In the genomic region with DNA sequence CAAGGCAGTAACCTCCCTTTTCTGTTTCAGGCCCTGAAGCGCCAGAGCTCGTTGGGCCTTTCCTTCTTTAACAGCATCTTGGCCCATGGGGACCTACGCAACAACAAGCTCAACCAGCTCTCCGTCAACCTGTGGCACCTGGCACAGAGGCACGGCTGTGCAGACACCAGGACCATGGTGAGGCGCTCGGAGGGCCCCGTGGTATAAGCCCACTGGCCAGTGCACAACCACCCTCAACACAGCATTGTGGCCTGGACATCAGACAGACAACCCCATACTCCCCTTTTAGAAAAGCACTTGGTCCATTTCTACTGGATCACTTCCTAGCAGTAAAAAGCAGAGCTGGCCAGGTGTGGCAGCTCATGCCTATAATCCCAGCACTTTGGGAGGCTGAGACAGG, we compare ENCODE assay signal across 17 cellular contexts. TPM values are rescaled to one million over a fixed set of nuclear protein-coding genes. Genes with fewer than 3 reads are reported as not detected.
A peak's percentile ranks its signal among the peaks of the same experiment; 100 is the strongest.
DNase-seq lines count a peak whose midpoint lies in the region; ATAC-seq, FAIRE-seq and TF ChIP-seq lines count a peak whose summit lies in the region.
"Had no signal": no experiment of that assay in that cellular context is flagged by ENCODE, and none has a peak within 500 bp of the region (broad histone marks: within the 10 kb centered on the region; RNA-seq: fewer than 3 reads in every experiment).

No MANE protein-coding gene starts in this region.

- TF ChIP-seq POLR2A in HepG2 (IDR thresholded peaks at IDR 0.05; ENCODE audit: insufficient read depth in 1 of 2, low read depth in 2 of 2, low read length in 2 of 2) (no peak), stomach (IDR thresholded peaks at IDR 0.05) (no peak)

- CTCF ChIA-PET in HepG2 (lab: Yijun Ruan, JAX; ENCODE audit: low intra/inter-chr PET ratio, low total read pairs): no interaction called here

- no peaks in the 10 kb centered on the region for H3K27me3 Mint-ChIP-seq in activated naive CD8-positive, alpha-beta T cell treated with anti-CD3 and anti-CD28 coated beads, Interleukin-2, amount 50 U/mL, for 24 hours

- POLR2A ChIA-PET in HepG2 (lab: Yijun Ruan, JAX): interaction anchor here (2.7 kb wide), 1 partner anchor 18 kb away, joined by 12 read pairs; the partner anchor contains the start of genes IQCK and KNOP1

- 97% methylated on average over 8 of the region's 8 CpGs for WGBS in HepG2 (ENCODE audit: low lambda C conversion rate)
- 89 to 97% (median 96%) methylated on average over 7 to 8 of the region's 8 CpGs for WGBS in stomach, 5 donors

- peaks cover 0 to 76% (median 37%) of the 10 kb centered on the region in 11 experiments; a peak in 19 of 22 replicates for H4K20me1 ChIP-seq in BLaER1 treated with 17β-estradiol and CSF1 and Interleukin-3, amounts not matched to agents 10 nM and 100 nM
- H4K20me1 ChIP-seq in HepG2 (ENCODE audit: insufficient read depth, low read length): peaks cover 4% of the 10 kb centered on the region; the same call in 1 of the 2 replicates

- no peak overlapping the region for H3K4me3 ChIP-seq in BLaER1 treated with 17β-estradiol and CSF1 and Interleukin-3, amounts not matched to agents 10 nM and 100 nM
- peak overlapping the region; percentile 8 for H3K4me3 ChIP-seq in adipocyte (ENCODE audit: low read length)
- H3K4me3 ChIP-seq in HepG2 (replicated peaks in 1 of 3; ENCODE audit: insufficient read depth in 1 of 3, low read depth in 2 of 3, low read length in 3 of 3): no peak overlapping the region
- no peak overlapping the region for H3K4me3 ChIP-seq in stomach
- H3K4me3 ChIP-seq: mucosa of descending colon had no signal

- no peaks in the 10 kb centered on the region for H3K79me2 ChIP-seq in HepG2 (ENCODE audit: insufficient read depth, low read length)

- H3K4me2 ChIP-seq in BLaER1 treated with 17β-estradiol and CSF1 and Interleukin-3, amounts not matched to agents 10 nM and 100 nM: peak overlapping the region; percentile 49 to 88 (median 79)
- H3K4me2 ChIP-seq in HepG2 (ENCODE audit: low read depth, low read length): no peak overlapping the region
- H3K4me2 ChIP-seq: KMS-11 had no signal

- in situ Hi-C loops in HepG2 (cut with HindIII; ENCODE audit: extremely low pct_ligation_motif_present, low pct_unique_long_range_greater_than_20kb): no loop called here

- FAIRE-seq in HepG2 (lab: Jason Lieb, UNC): no peak

- TF ChIP-seq CTCF in HepG2 (CRISPR knock-in tag; IDR thresholded peaks at IDR 0.05) (no peak), stomach (IDR thresholded peaks at IDR 0.05) (no peak)

- no peak for DNase-seq in adipocyte (ENCODE audit: low read depth)
- no peak for DNase-seq in HepG2 (ENCODE audit: low spot score)
- no peak for DNase-seq in stomach
- no peak for DNase-seq in SKM-1 (lab: John Stamatoyannopoulos, UW; ENCODE audit: unreplicated experiment)
- DNase-seq in activated naive CD8-positive, alpha-beta T cell treated with anti-CD3 and anti-CD28 coated beads, Interleukin-2, amount 50 U/mL, for 24 hours: no peak
- DNase-seq: activated CD4-positive, CD25-positive, alpha-beta regulatory T cell treated with anti-CD3 and anti-CD28 coated beads, Interleukin-2, amount 50 U/mL, for 72 hours; amniotic stem cell; foreskin keratinocyte; mucosa of descending colon; NCI-H1105; stimulated activated naive CD4-positive, alpha-beta T cell had no signal

- no peaks in the 10 kb centered on the region for H3K9me3 ChIP-seq in BLaER1 treated with 17β-estradiol and CSF1 and Interleukin-3, amounts not matched to agents 10 nM and 100 nM (replicated peaks in 1 of 11)
- H3K9me3 ChIP-seq in adipocyte (ENCODE audit: control insufficient read depth, low read length) (no peaks in the 10 kb centered on the region), HepG2 (ENCODE audit: low read length) (no peaks in the 10 kb centered on the region), stomach (no peaks in the 10 kb centered on the region)
- H3K9me3 ChIP-seq: mucosa of descending colon had no signal

- no peak overlapping the region for H3K27ac Mint-ChIP-seq in activated naive CD8-positive, alpha-beta T cell treated with anti-CD3 and anti-CD28 coated beads, Interleukin-2, amount 50 U/mL, for 24 hours

- ATAC-seq in HepG2: no peak
- no peak for ATAC-seq in GM19395 (IDR thresholded peaks at IDR 0.05; ENCODE audit: unreplicated experiment)
- no peak for ATAC-seq in activated naive CD8-positive, alpha-beta T cell treated with anti-CD3 and anti-CD28 coated beads, Interleukin-2, amount 50 U/mL, for 24 hours
- no peak for ATAC-seq in HG02938 (IDR thresholded peaks at IDR 0.05; ENCODE audit: unreplicated experiment)
- ATAC-seq: foreskin keratinocyte had no signal

- H3K4me1 Mint-ChIP-seq in activated naive CD8-positive, alpha-beta T cell treated with anti-CD3 and anti-CD28 coated beads, Interleukin-2, amount 50 U/mL, for 24 hours: peaks cover 40% of the 10 kb centered on the region

- peaks cover 64% of the 10 kb centered on the region for H3K36me3 Mint-ChIP-seq in activated naive CD8-positive, alpha-beta T cell treated with anti-CD3 and anti-CD28 coated beads, Interleukin-2, amount 50 U/mL, for 24 hours (ENCODE audit: low read depth)

- peak overlapping the region in 8 of 11 experiments; percentile 18 to 75 (median 55); a peak in 15 of 22 replicates for H3K27ac ChIP-seq in BLaER1 treated with 17β-estradiol and CSF1 and Interleukin-3, amounts not matched to agents 10 nM and 100 nM
- H3K27ac ChIP-seq in HepG2 (ENCODE audit: extremely low read length, insufficient read depth, low read length): no peak overlapping the region
- H3K27ac ChIP-seq in stomach: peak overlapping the region; percentile 21 to 88 (median 77)
- H3K27ac ChIP-seq: foreskin keratinocyte, HL-60, KMS-11 had no signal

- no peak overlapping the region for H2AFZ ChIP-seq in HepG2 (ENCODE audit: low read length)

- no peak for TF ChIP-seq RAD21 in HepG2 (CRISPR knock-in tag; IDR thresholded peaks at IDR 0.05)

- H3K27me3 ChIP-seq in BLaER1 treated with 17β-estradiol and CSF1 and Interleukin-3, amounts not matched to agents 10 nM and 100 nM: no peaks in the 10 kb centered on the region
- H3K27me3 ChIP-seq in adipocyte (replicated peaks; ENCODE audit: control insufficient read depth, insufficient read depth, low read length) (no peaks in the 10 kb centered on the region), HepG2 (ENCODE audit: control insufficient read depth in 1 of 2, insufficient read depth in 2 of 2, low read length in 2 of 2) (no peaks in the 10 kb centered on the region), stomach (no peaks in the 10 kb centered on the region)
- H3K27me3 ChIP-seq: foreskin keratinocyte had no signal

- TF ChIP-seq EP300 in HepG2 (IDR thresholded peaks at IDR 0.05; ENCODE audit: low read depth in 2 of 2, low read length in 2 of 2) (no peak), HepG2 (CRISPR knock-in tag; IDR thresholded peaks at IDR 0.05; ENCODE audit: borderline replicate concordance) (no peak), stomach (IDR thresholded peaks at IDR 0.05) (no peak)

- peak overlapping the region in 7 of 11 experiments; percentile 21 to 62 (median 46); a peak in 10 of 22 replicates for H3K9ac ChIP-seq in BLaER1 treated with 17β-estradiol and CSF1 and Interleukin-3, amounts not matched to agents 10 nM and 100 nM
- H3K9ac ChIP-seq in adipocyte (ENCODE audit: low read length) (peak overlapping the region; percentile 63), HepG2 (ENCODE audit: insufficient read depth, low read depth, low read length) (no peak overlapping the region)
- H3K9ac ChIP-seq: KMS-11 had no signal

- BruUV-seq in HepG2 (replicated peaks; lab: Mats Ljungman, UMichigan): no TSS peak

- intact Hi-C loops in HepG2 (cut with micrococcal nuclease; ENCODE audit: unreplicated experiment): no loop called here
- intact Hi-C loops in stomach (cut with DNase I; ENCODE audit: low total_unique reads): no loop called here

- H3K4me1 ChIP-seq in BLaER1 treated with 17β-estradiol and CSF1 and Interleukin-3, amounts not matched to agents 10 nM and 100 nM: peaks cover 45 to 61% (median 51%) of the 10 kb centered on the region in 10 experiments
- H3K4me1 ChIP-seq in adipocyte (ENCODE audit: control insufficient read depth, insufficient read depth, low read length) (peaks cover 62% of the 10 kb centered on the region), HepG2 (ENCODE audit: insufficient read depth, low read length) (peaks cover 20% of the 10 kb centered on the region), stomach (peaks cover 53 to 64% (median 58%) of the 10 kb centered on the region in 4 donors)

- no peaks in the 10 kb centered on the region for H3K9me3 Mint-ChIP-seq in activated naive CD8-positive, alpha-beta T cell treated with anti-CD3 and anti-CD28 coated beads, Interleukin-2, amount 50 U/mL, for 24 hours
- H3K9me3 Mint-ChIP-seq: activated T-helper 2 cell treated with anti-CD3 and anti-CD28 coated beads, Interferon-gamma antibody, Interleukin-2, Interleukin-4, amounts not matched to agents 10 μg/mL and 5 μg/mL and 100 μg/mL, durations not matched to agents 14 hours and 24 hours and 36 hours had no signal

- H3K36me3 ChIP-seq in BLaER1 treated with 17β-estradiol and CSF1 and Interleukin-3, amounts not matched to agents 10 nM and 100 nM: peaks cover 46 to 70% (median 59%) of the 10 kb centered on the region in 11 experiments
- H3K36me3 ChIP-seq in adipocyte (ENCODE audit: control insufficient read depth, insufficient read depth, low read length, severe bottlenecking) (peaks cover 10% of the 10 kb centered on the region), HepG2 (replicated peaks in 1 of 2; ENCODE audit: control insufficient read depth in 1 of 2, insufficient read depth in 2 of 2, low read length in 2 of 2) (peaks cover 12 to 25% of the 10 kb centered on the region in 2 experiments; a peak in 4 of 5 replicates), stomach (peaks cover 0 to 60% (median 55%) of the 10 kb centered on the region in 4 donors)

- no peak overlapping the region for H3K4me3 Mint-ChIP-seq in activated naive CD8-positive, alpha-beta T cell treated with anti-CD3 and anti-CD28 coated beads, Interleukin-2, amount 50 U/mL, for 24 hours

RNA-seq across cellular contexts. Expression of gene KNOP1, which starts 18.6 kb away (rescaled TPM):
- 57.5 and 80.3 TPM in 2 replicates for total RNA-seq in HepG2 (2016; rRNA removed; fragmentation: Illumina TruSeq; extraction: Trizol)
- total RNA-seq in HepG2 (2016; cell fraction: cytosol; rRNA removed; fragmentation: Illumina TruSeq; extraction: Trizol; ENCODE audit: low read depth): 13.0 and 17.5 TPM in 2 replicates
- 60.4 and 77.7 TPM in 2 replicates for total RNA-seq in HepG2 (2016; cell fraction: insoluble cytoplasmic fraction; rRNA removed; fragmentation: Illumina TruSeq; extraction: Trizol)
- 17.7 and 21.4 TPM in 2 replicates for total RNA-seq in HepG2 (2016; cell fraction: membrane; rRNA removed; fragmentation: Illumina TruSeq; extraction: Trizol)
- total RNA-seq in HepG2 (2016; cell fraction: nucleus; rRNA removed; fragmentation: Illumina TruSeq; extraction: Trizol): 37.8 and 39.8 TPM in 2 replicates
- 20.6 and 21.2 TPM in 2 replicates for polyA plus RNA-seq in HepG2 (2011; rRNA removed)
- polyA plus RNA-seq in HepG2 (2011; cell fraction: cytosol; rRNA removed): 11.3 and 14.9 TPM in 2 replicates
- 9.1 and 11.2 TPM in 2 replicates for polyA plus RNA-seq in HepG2 (2011; cell fraction: nucleus; rRNA removed)
- polyA plus RNA-seq in HepG2 (2012): 34.8 and 37.7 TPM in 2 replicates
- 4.9 and 5.2 TPM in 2 replicates for polyA plus RNA-seq in HepG2 (2016; cell fraction: cytosol; fragmentation: Illumina TruSeq; extraction: Trizol; ENCODE audit: low read depth)
- 78.5 and 79.9 TPM in 2 replicates for polyA plus RNA-seq in HepG2 (2016; cell fraction: insoluble cytoplasmic fraction; fragmentation: Illumina TruSeq; extraction: Trizol; ENCODE audit: low read depth)
- 9.0 and 11.9 TPM in 2 replicates for polyA plus RNA-seq in HepG2 (2016; cell fraction: membrane; fragmentation: Illumina TruSeq; extraction: Trizol; ENCODE audit: low read depth)
- polyA plus RNA-seq in HepG2 (2016; cell fraction: nucleus; fragmentation: Illumina TruSeq; extraction: Trizol; ENCODE audit: insufficient read depth, low read depth): 45.4 and 46.8 TPM in 2 replicates
- 13.7 and 26.8 TPM in 2 replicates for polyA minus RNA-seq in HepG2 (2011; rRNA and poly(A)+ RNA removed; ENCODE audit: low replicate concordance)
- 6.0 and 8.2 TPM in 2 replicates for polyA minus RNA-seq in HepG2 (2011; cell fraction: cytosol; rRNA and poly(A)+ RNA removed)
- polyA minus RNA-seq in HepG2 (2011; cell fraction: nucleus; rRNA and poly(A)+ RNA removed): 29.0 and 29.1 TPM in 2 replicates
- 10 to 100 TPM in 4 of 5 donors, 1 to 10 TPM in 1; 7.2 to 26.3 (median 14.2) TPM for total RNA-seq in stomach
- polyA plus RNA-seq in stomach: 10 to 100 TPM in 2 of 3 donors, 1 to 10 TPM in 1; 9.6 to 15.1 (median 12.1) TPM

RNA-seq across cellular contexts. Expression of gene IQCK, which starts 18.6 kb away (rescaled TPM):
- total RNA-seq in HepG2 (2016; rRNA removed; fragmentation: Illumina TruSeq; extraction: Trizol) (7.3 and 11.9 TPM in 2 replicates), stomach (10 to 100 TPM in 3 of 5 donors, 1 to 10 TPM in 2; 3.5 to 100.0 (median 20.7) TPM)
- 2.5 and 2.7 TPM in 2 replicates for total RNA-seq in HepG2 (2016; cell fraction: cytosol; rRNA removed; fragmentation: Illumina TruSeq; extraction: Trizol; ENCODE audit: low read depth)
- 7.4 and 11.9 TPM in 2 replicates for total RNA-seq in HepG2 (2016; cell fraction: insoluble cytoplasmic fraction; rRNA removed; fragmentation: Illumina TruSeq; extraction: Trizol)
- 5.6 and 6.6 TPM in 2 replicates for total RNA-seq in HepG2 (2016; cell fraction: membrane; rRNA removed; fragmentation: Illumina TruSeq; extraction: Trizol)
- 8.1 and 9.6 TPM in 2 replicates for total RNA-seq in HepG2 (2016; cell fraction: nucleus; rRNA removed; fragmentation: Illumina TruSeq; extraction: Trizol)
- polyA plus RNA-seq in HepG2 (2011; rRNA removed) (3.0 and 5.1 TPM in 2 replicates), stomach (10 to 100 TPM in 1 of 3 donors, 1 to 10 TPM in 2; 7.7 to 18.0 (median 9.1) TPM)
- polyA plus RNA-seq in HepG2 (2011; cell fraction: cytosol; rRNA removed): 4.6 and 5.2 TPM in 2 replicates
- 2.5 TPM in 2 replicates for polyA plus RNA-seq in HepG2 (2011; cell fraction: nucleus; rRNA removed)
- 1.8 and 3.4 TPM in 2 replicates for polyA plus RNA-seq in HepG2 (2012)
- polyA plus RNA-seq in HepG2 (2016; cell fraction: cytosol; fragmentation: Illumina TruSeq; extraction: Trizol; ENCODE audit: low read depth): 3.8 and 4.9 TPM in 2 replicates
- polyA plus RNA-seq in HepG2 (2016; cell fraction: insoluble cytoplasmic fraction; fragmentation: Illumina TruSeq; extraction: Trizol; ENCODE audit: low read depth): 19.6 and 22.1 TPM in 2 replicates
- polyA plus RNA-seq in HepG2 (2016; cell fraction: membrane; fragmentation: Illumina TruSeq; extraction: Trizol; ENCODE audit: low read depth): 7.3 and 8.3 TPM in 2 replicates
- 10.1 and 10.4 TPM in 2 replicates for polyA plus RNA-seq in HepG2 (2016; cell fraction: nucleus; fragmentation: Illumina TruSeq; extraction: Trizol; ENCODE audit: insufficient read depth, low read depth)
- polyA minus RNA-seq in HepG2 (2011; rRNA and poly(A)+ RNA removed; ENCODE audit: low replicate concordance): 7.0 and 10.3 TPM in 2 replicates
- 3.2 TPM in 2 replicates for polyA minus RNA-seq in HepG2 (2011; cell fraction: cytosol; rRNA and poly(A)+ RNA removed)
- polyA minus RNA-seq in HepG2 (2011; cell fraction: nucleus; rRNA and poly(A)+ RNA removed): 6.8 and 10.3 TPM in 2 replicates
